Comparison of ENCODE assay signal across 22 cellular contexts in the genomic region with DNA sequence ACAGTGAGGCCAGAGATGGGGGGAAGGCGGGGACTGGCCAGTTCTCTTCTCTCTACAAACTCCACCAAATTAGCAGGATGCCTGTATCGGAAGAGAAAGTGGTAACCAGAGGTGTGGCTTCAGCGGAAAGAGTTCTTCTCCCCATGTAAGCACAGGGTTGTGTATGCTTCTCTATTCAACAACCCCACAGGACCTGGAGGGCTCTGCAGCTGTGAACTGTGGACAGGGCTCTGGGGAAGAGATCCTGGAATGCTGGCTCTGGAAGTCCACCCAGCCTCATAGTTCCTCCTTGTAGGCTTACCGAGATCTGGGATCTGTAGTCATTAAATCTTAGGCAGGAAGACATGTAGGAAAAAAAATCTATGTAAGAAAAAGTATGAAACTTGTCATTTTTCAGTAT.
"Had no signal": no experiment of that assay in that cellular context is flagged by ENCODE, and none has a peak within 500 bp of the region (broad histone marks: within the 10 kb centered on the region; RNA-seq: fewer than 3 reads in every experiment).

No MANE protein-coding gene starts in this region.

- H3K36me3 ChIP-seq: MG63 had no signal

- H3K4me2 ChIP-seq: SK-N-SH had no signal

- H3K27me3 ChIP-seq: MG63 had no signal

- H3K9me3 ChIP-seq: MG63, SK-N-SH had no signal

- H3K27ac ChIP-seq: HL-60 had no signal

- DNase-seq: Karpas-422, KBM-7, MG63, NCI-H1092, NCI-H1105 treated with DMSO at 0.1 percent for 48 hours, NCI-H1417 treated with DMSO at 0.1 percent for 48 hours, NCI-H146, NCI-H1694 treated with DMSO at 0.1 percent for 48 hours, NCI-H2029, NCI-H2081 treated with DMSO at 0.1 percent for 48 hours, NCI-H2171, NCI-H226, NCI-H446, NCI-H510A, NCI-H524 treated with DMSO at 0.1 percent for 48 hours, NCI-H69, NCI-H774, RPMI8226, SHP77, SK-N-SH, SW 1271 had no signal

- H3K9ac ChIP-seq: SK-N-SH had no signal

- H3K4me3 ChIP-seq: MG63 had no signal
